14 cellular contexts compared by ENCODE assay signal in genomic region chr3:111582114-111582461, GRCh38. TPM values are rescaled to one million over a fixed set of nuclear protein-coding genes. Genes with fewer than 3 reads are reported as not detected.
DNase-seq lines count a peak whose midpoint lies in the region; ATAC-seq and TF ChIP-seq lines count a peak whose summit lies in the region.
"Had no signal": no experiment of that assay in that cellular context is flagged by ENCODE, and none has a peak within 500 bp of the region (broad histone marks: within the 10 kb centered on the region; RNA-seq: fewer than 3 reads in every experiment).

No MANE protein-coding gene starts in this region.

- H3K27ac Mint-ChIP-seq in T-helper 1 cell treated with Interleukin-12 subunit alpha and Interleukin-12 subunit beta and Interleukin-4 antibody, amounts not matched to agents 30 μg/mL and 1 μg/mL, for 36 hours = peak overlapping the region; percentile 45
- H3K27ac Mint-ChIP-seq: WTC11 had no signal

- H3K4me1 Mint-ChIP-seq in T-helper 1 cell treated with Interleukin-12 subunit alpha and Interleukin-12 subunit beta and Interleukin-4 antibody, amounts not matched to agents 30 μg/mL and 1 μg/mL, for 36 hours (ENCODE audit: low read depth) = peaks cover 62% of the 10 kb centered on the region
- H3K4me1 Mint-ChIP-seq: WTC11 had no signal

- H3K27me3 Mint-ChIP-seq in T-helper 1 cell treated with Interleukin-12 subunit alpha and Interleukin-12 subunit beta and Interleukin-4 antibody, amounts not matched to agents 30 μg/mL and 1 μg/mL, for 36 hours (ENCODE audit: low read depth) = no peaks in the 10 kb centered on the region

- no peaks in the 10 kb centered on the region for H3K9me3 ChIP-seq in MG63

- no peaks in the 10 kb centered on the region for H3K27me3 ChIP-seq in MG63

- ATAC-seq in GM18870 (IDR thresholded peaks at IDR 0.05; ENCODE audit: unreplicated experiment) = no peak
- ATAC-seq: WTC11 had no signal

- no peaks in the 10 kb centered on the region for H3K9me3 Mint-ChIP-seq in T-helper 1 cell treated with Interleukin-12 subunit alpha and Interleukin-12 subunit beta and Interleukin-4 antibody, amounts not matched to agents 30 μg/mL and 1 μg/mL, for 36 hours

- DNase-seq in T-helper 1 cell (no peak), MG63 (peak; percentile 58), dedifferentiated amniotic fluid mesenchymal stem cell (ENCODE audit: extremely low spot score) (peak; percentile 71), retinal pigment epithelial cell (ENCODE audit: low read depth) (peak; percentile 86), activated gamma-delta T cell treated with Interleukin-2 at 50 U/mL for 16 hours (no peak), NCI-H2227 treated with DMSO at 0.1 percent for 48 hours (lab: John Stamatoyannopoulos, UW) (no peak)
- DNase-seq: AML-193, NCI-H524 treated with DMSO at 0.1 percent for 48 hours, small intestine had no signal

- H3K4me3 Mint-ChIP-seq in T-helper 1 cell treated with Interleukin-12 subunit alpha and Interleukin-12 subunit beta and Interleukin-4 antibody, amounts not matched to agents 30 μg/mL and 1 μg/mL, for 36 hours = no peak overlapping the region
- H3K4me3 Mint-ChIP-seq: WTC11 had no signal

- no peak for TF ChIP-seq CTCF in retinal pigment epithelial cell (conservative IDR thresholded peaks at IDR 0.05; ENCODE audit: low read depth, low read length)

- H3K36me3 ChIP-seq in MG63 = no peaks in the 10 kb centered on the region

- H3K36me3 Mint-ChIP-seq in T-helper 1 cell treated with Interleukin-12 subunit alpha and Interleukin-12 subunit beta and Interleukin-4 antibody, amounts not matched to agents 30 μg/mL and 1 μg/mL, for 36 hours (ENCODE audit: low read depth) = peaks cover 76% of the 10 kb centered on the region

- H3K4me3 ChIP-seq in MG63 (no peak overlapping the region), retinal pigment epithelial cell (ENCODE audit: low read length) (no peak overlapping the region)

RNA-seq across cellular contexts. Expression of gene ZBED2, which starts 13.1 kb away (rescaled TPM):
- not detected in 2 replicates for total RNA-seq in MG63 (2014; rRNA removed; shearing (Covaris generic); ENCODE audit: low replicate concordance)
- total RNA-seq: H1, subcutaneous adipose tissue had no signal

RNA-seq across cellular contexts. Expression of gene CD96, which starts 40.1 kb away (rescaled TPM):
- not detected in 2 replicates for total RNA-seq in MG63 (2014; rRNA removed; shearing (Covaris generic); ENCODE audit: low replicate concordance)
- total RNA-seq: H1 had no signal

Comparison
In these comparisons a context has a peak if more than half of its experiments do, and no peak if none do; other contexts are left out.
1. DNase-seq: peak in MG63 (single experiment), dedifferentiated amniotic fluid mesenchymal stem cell (single experiment) and retinal pigment epithelial cell (single experiment); none in T-helper 1 cell (0 of 5), activated gamma-delta T cell treated with Interleukin-2 at 50 U/mL for 16 hours (single experiment) and NCI-H2227 treated with DMSO at 0.1 percent for 48 hours (single experiment).